Comparison of ENCODE assay signal across 30 cellular contexts in the genomic region with DNA sequence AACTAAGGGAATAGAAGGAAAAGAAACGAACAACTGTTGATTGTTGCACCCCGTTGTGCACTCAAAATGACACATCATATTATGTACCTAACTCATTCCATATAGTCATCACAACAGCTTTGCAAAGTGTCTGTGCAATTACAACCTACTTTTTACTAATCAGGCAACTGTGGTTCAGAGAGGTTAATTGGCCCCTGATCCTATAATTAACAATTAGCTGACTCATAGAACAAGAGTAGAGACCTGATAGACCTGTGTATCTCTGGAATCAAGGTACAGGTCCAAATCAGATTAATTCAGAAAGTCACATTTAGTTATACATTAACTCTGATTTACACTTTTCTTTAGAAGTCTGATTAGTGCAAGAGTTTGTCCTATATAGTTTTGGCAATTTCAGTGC.
"Had no signal": no experiment of that assay in that cellular context is flagged by ENCODE, and none has a peak within 500 bp of the region (broad histone marks: within the 10 kb centered on the region; RNA-seq: fewer than 3 reads in every experiment).

No MANE protein-coding gene starts in this region.

- H3K9me3 ChIP-seq: SJSA1, SK-N-SH had no signal

- H3K27ac ChIP-seq: brain microvascular endothelial cell, SJSA1 had no signal

- H3K4me1 Mint-ChIP-seq: activated CD4-positive, alpha-beta T cell treated with anti-CD3 and anti-CD28 coated beads, Interleukin-2, amount 10 ng/mL, durations not matched to agents 24 days and 14 days; activated naive CD8-positive, alpha-beta T cell treated with anti-CD3 and anti-CD28 coated beads for 36 hours; activated T-helper 17 cell treated with anti-CD3 and anti-CD28 coated beads, Interleukin-2, amount 50 U/mL, for 72 hours had no signal

- H3K36me3 Mint-ChIP-seq: activated naive CD8-positive, alpha-beta T cell treated with anti-CD3 and anti-CD28 coated beads for 36 hours had no signal

- H3K36me3 ChIP-seq: brain microvascular endothelial cell, SJSA1 had no signal

- FAIRE-seq: colon, TTC549 had no signal

- DNase-seq: activated CD4-positive, alpha-beta T cell treated with anti-CD3 and anti-CD28 coated beads, Interleukin-2, amount 10 ng/mL, durations not matched to agents 24 days and 14 days; activated CD4-positive, alpha-beta T cell treated with anti-CD3 and anti-CD28 coated beads, Interleukin-2, amount 50 U/mL, for 4 hours; activated CD8-positive, alpha-beta T cell treated with anti-CD3 and anti-CD28 coated beads for 36 hours; activated effector memory CD4-positive, alpha-beta T cell treated with anti-CD3 and anti-CD28 coated beads, Interleukin-2, amount 50 U/mL, for 16 hours; activated naive CD4-positive, alpha-beta T cell; activated naive CD4-positive, alpha-beta T cell treated with anti-CD3 and anti-CD28 coated beads, Interleukin-2, amount 50 U/mL, for 16 hours; activated naive CD8-positive, alpha-beta T cell treated with anti-CD3 and anti-CD28 coated beads for 36 hours; activated T-cell treated with anti-CD3 and anti-CD28 coated beads, Interleukin-2, amount 50 U/mL, for 1 hour; activated T-cell treated with anti-CD3 and anti-CD28 coated beads, Interleukin-2, amount 50 U/mL, for 72 hours; amniotic stem cell; aorta; brain microvascular endothelial cell; central memory CD4-positive, alpha-beta T cell; Karpas-422; NCI-H187 treated with DMSO at 0.1 percent for 48 hours; NCI-H2081 treated with DMSO at 0.1 percent for 48 hours; NCI-H226; NCI-H446 treated with DMSO at 0.1 percent for 48 hours; NCI-H524; NCI-H774; RPMI8226; SHP77 treated with DMSO at 0.1 percent for 48 hours; SK-N-SH had no signal

- H3K4me3 Mint-ChIP-seq: activated CD4-positive, alpha-beta T cell treated with anti-CD3 and anti-CD28 coated beads, Interleukin-2, amount 10 ng/mL, durations not matched to agents 24 days and 14 days; activated CD8-positive, alpha-beta T cell treated with anti-CD3 and anti-CD28 coated beads for 36 hours; activated naive CD8-positive, alpha-beta T cell treated with anti-CD3 and anti-CD28 coated beads for 36 hours; activated T-cell treated with anti-CD3 and anti-CD28 coated beads, Interleukin-2, amount 50 U/mL, for 72 hours; activated T-helper 17 cell treated with anti-CD3 and anti-CD28 coated beads, Interleukin-2, amount 50 U/mL, for 72 hours; T-helper 1 cell treated with Interleukin-12 subunit alpha and Interleukin-12 subunit beta and Interleukin-4 antibody, amounts not matched to agents 30 μg/mL and 1 μg/mL, for 36 hours; T-helper 2 cell treated with Interferon-gamma antibody and Interleukin-4, amounts not matched to agents 5 μg/mL and 100 μg/mL, for 36 hours had no signal

- H3K9me3 Mint-ChIP-seq: activated CD4-positive, alpha-beta T cell treated with anti-CD3 and anti-CD28 coated beads, Interleukin-2, amount 10 ng/mL, durations not matched to agents 24 days and 14 days; activated CD8-positive, alpha-beta T cell treated with anti-CD3 and anti-CD28 coated beads for 36 hours; activated naive CD8-positive, alpha-beta T cell treated with anti-CD3 and anti-CD28 coated beads for 36 hours; activated T-cell treated with anti-CD3 and anti-CD28 coated beads, Interleukin-2, amount 50 U/mL, for 72 hours; activated T-helper 17 cell treated with anti-CD3 and anti-CD28 coated beads, Interleukin-2, amount 50 U/mL, for 72 hours; T-helper 1 cell treated with Interleukin-12 subunit alpha and Interleukin-12 subunit beta and Interleukin-4 antibody, amounts not matched to agents 30 μg/mL and 1 μg/mL, for 36 hours; T-helper 2 cell treated with Interferon-gamma antibody and Interleukin-4, amounts not matched to agents 5 μg/mL and 100 μg/mL, for 36 hours had no signal

- H3K4me1 ChIP-seq: SJSA1 had no signal

- ATAC-seq: activated CD8-positive, alpha-beta T cell treated with anti-CD3 and anti-CD28 coated beads for 36 hours; activated T-cell treated with anti-CD3 and anti-CD28 coated beads, Interleukin-2, amount 50 U/mL, for 72 hours; activated T-helper 17 cell treated with anti-CD3 and anti-CD28 coated beads, Interleukin-2, amount 50 U/mL, for 72 hours; Panc1 had no signal

- H3K27ac Mint-ChIP-seq: activated CD4-positive, alpha-beta T cell treated with anti-CD3 and anti-CD28 coated beads, Interleukin-2, amount 10 ng/mL, durations not matched to agents 24 days and 14 days; activated CD8-positive, alpha-beta T cell treated with anti-CD3 and anti-CD28 coated beads for 36 hours; activated naive CD8-positive, alpha-beta T cell treated with anti-CD3 and anti-CD28 coated beads for 36 hours; activated T-cell treated with anti-CD3 and anti-CD28 coated beads, Interleukin-2, amount 50 U/mL, for 72 hours; activated T-helper 17 cell treated with anti-CD3 and anti-CD28 coated beads, Interleukin-2, amount 50 U/mL, for 72 hours; T-helper 1 cell treated with Interleukin-12 subunit alpha and Interleukin-12 subunit beta and Interleukin-4 antibody, amounts not matched to agents 30 μg/mL and 1 μg/mL, for 36 hours; T-helper 2 cell treated with Interferon-gamma antibody and Interleukin-4, amounts not matched to agents 5 μg/mL and 100 μg/mL, for 36 hours had no signal

- H3K4me3 ChIP-seq: SJSA1 had no signal
